18 cellular contexts compared by ENCODE assay signal in genomic region chr1:38083541-38083940, GRCh38. TPM values are rescaled to one million over a fixed set of nuclear protein-coding genes. Genes with fewer than 3 reads are reported as not detected.
DNase-seq lines count a peak whose midpoint lies in the region; ATAC-seq and TF ChIP-seq lines count a peak whose summit lies in the region.
"Had no signal": no experiment of that assay in that cellular context is flagged by ENCODE, and none has a peak within 500 bp of the region (broad histone marks: within the 10 kb centered on the region; RNA-seq: fewer than 3 reads in every experiment).

No MANE protein-coding gene starts in this region.

- H3K27me3 ChIP-seq in GM23248 (replicated peaks; ENCODE audit: insufficient read depth) = peaks cover 17% of the 10 kb centered on the region; the same call in 1 of the 2 replicates
- peaks cover 0 to 31% (median 0%) of the 10 kb centered on the region in 4 donors for H3K27me3 ChIP-seq in esophagus muscularis mucosa

- no peaks in the 10 kb centered on the region for H3F3A ChIP-seq in GM23248 (ENCODE audit: insufficient read depth)

- ATAC-seq in stimulated activated memory B cell treated with anti-CD40 and anti-IgM and Interleukin-4, amounts not matched to agents 10 μg/mL and 1 μg/mL and 100 μg/mL, for 72 hours = no peak
- ATAC-seq: activated CD4-positive, alpha-beta T cell treated with anti-CD3 and anti-CD28 coated beads for 36 hours had no signal

- H3K9me3 ChIP-seq in GM23248 (ENCODE audit: low read depth) (no peaks in the 10 kb centered on the region), esophagus muscularis mucosa (no peaks in the 10 kb centered on the region)

- H3K4me3 Mint-ChIP-seq in glutamatergic neuron (ENCODE audit: unreplicated experiment) = no peak overlapping the region
- no peak overlapping the region for H3K4me3 Mint-ChIP-seq in stimulated activated memory B cell treated with anti-CD40 and anti-IgM and Interleukin-4, amounts not matched to agents 10 μg/mL and 1 μg/mL and 100 μg/mL, for 72 hours
- H3K4me3 Mint-ChIP-seq: activated CD4-positive, alpha-beta T cell treated with anti-CD3 and anti-CD28 coated beads for 36 hours; activated naive CD8-positive, alpha-beta T cell; activated T-helper 1 cell treated with anti-CD3 and anti-CD28 coated beads, Interleukin-12 subunit alpha, Interleukin-12 subunit beta, Interleukin-2, Interleukin-4 antibody, amounts not matched to agents 30 ng/mL and 10 ng/mL and 1 ng/mL, durations not matched to agents 14 hours and 24 hours and 36 hours; B cell had no signal

- DNase-seq in COLO668 (lab: John Stamatoyannopoulos, UW; ENCODE audit: unreplicated experiment) = peak; percentile 75
- peak; percentile 29 for DNase-seq in NCI-H1694 treated with DMSO at 0.1 percent for 48 hours (lab: John Stamatoyannopoulos, UW)
- DNase-seq in NCI-H526 treated with DMSO at 0.1 percent for 48 hours (lab: John Stamatoyannopoulos, UW) = peak; percentile 83
- DNase-seq in glutamatergic neuron = peak; percentile 46
- DNase-seq in GM13976 (ENCODE audit: low spot score) = no peak
- no peak for DNase-seq in GM23248
- DNase-seq in esophagus muscularis mucosa (ENCODE audit: extremely low spot score) = no peak
- DNase-seq: activated CD4-positive, alpha-beta T cell treated with anti-CD3 and anti-CD28 coated beads for 36 hours; effector CD8-positive, alpha-beta T cell; KBM-7; kidney glomerular epithelial cell had no signal

- H3K27ac ChIP-seq in GM23248 (no peak overlapping the region), esophagus muscularis mucosa (replicated peaks in 1 of 4) (no peak overlapping the region)

- H3K36me3 Mint-ChIP-seq in glutamatergic neuron (ENCODE audit: unreplicated experiment) = no peaks in the 10 kb centered on the region
- no peaks in the 10 kb centered on the region for H3K36me3 Mint-ChIP-seq in stimulated activated memory B cell treated with anti-CD40 and anti-IgM and Interleukin-4, amounts not matched to agents 10 μg/mL and 1 μg/mL and 100 μg/mL, for 72 hours

- intact Hi-C loops in esophagus muscularis mucosa (cut with DNase I) = no loop called here

- H4K20me1 ChIP-seq in GM23248 (ENCODE audit: insufficient read depth) = no peaks in the 10 kb centered on the region

- peaks cover 10% of the 10 kb centered on the region for H3K4me1 Mint-ChIP-seq in glutamatergic neuron (ENCODE audit: low read depth, unreplicated experiment)
- no peaks in the 10 kb centered on the region for H3K4me1 Mint-ChIP-seq in stimulated activated memory B cell treated with anti-CD40 and anti-IgM and Interleukin-4, amounts not matched to agents 10 μg/mL and 1 μg/mL and 100 μg/mL, for 72 hours
- H3K4me1 Mint-ChIP-seq: activated CD4-positive, alpha-beta T cell treated with anti-CD3 and anti-CD28 coated beads for 36 hours; B cell had no signal

- no peaks in the 10 kb centered on the region for H3K36me3 ChIP-seq in GM23248 (ENCODE audit: low read depth)
- no peaks in the 10 kb centered on the region for H3K36me3 ChIP-seq in esophagus muscularis mucosa

- no peaks in the 10 kb centered on the region for H3K4me1 ChIP-seq in GM23248 (ENCODE audit: insufficient read depth)
- H3K4me1 ChIP-seq in esophagus muscularis mucosa = no peaks in the 10 kb centered on the region

- H3K79me2 ChIP-seq in GM23248 (ENCODE audit: insufficient read depth) = no peaks in the 10 kb centered on the region

- H3K27ac Mint-ChIP-seq in glutamatergic neuron (ENCODE audit: unreplicated experiment) = no peak overlapping the region
- no peak overlapping the region for H3K27ac Mint-ChIP-seq in stimulated activated memory B cell treated with anti-CD40 and anti-IgM and Interleukin-4, amounts not matched to agents 10 μg/mL and 1 μg/mL and 100 μg/mL, for 72 hours
- H3K27ac Mint-ChIP-seq: activated CD4-positive, alpha-beta T cell treated with anti-CD3 and anti-CD28 coated beads for 36 hours; activated naive CD8-positive, alpha-beta T cell; activated T-helper 1 cell treated with anti-CD3 and anti-CD28 coated beads, Interleukin-12 subunit alpha, Interleukin-12 subunit beta, Interleukin-2, Interleukin-4 antibody, amounts not matched to agents 30 ng/mL and 10 ng/mL and 1 ng/mL, durations not matched to agents 14 hours and 24 hours and 36 hours; B cell had no signal

- H3K9me2 ChIP-seq in GM23248 (ENCODE audit: insufficient read depth) = no peaks in the 10 kb centered on the region

- peaks cover 3% of the 10 kb centered on the region for H3K27me3 Mint-ChIP-seq in glutamatergic neuron (ENCODE audit: unreplicated experiment)
- no peaks in the 10 kb centered on the region for H3K27me3 Mint-ChIP-seq in stimulated activated memory B cell treated with anti-CD40 and anti-IgM and Interleukin-4, amounts not matched to agents 10 μg/mL and 1 μg/mL and 100 μg/mL, for 72 hours

- H2AFZ ChIP-seq in GM23248 = no peak overlapping the region

- 45 to 46% methylated on average over 7 of the region's 7 CpGs for WGBS in GM23248 (ENCODE audit: low coverage in 1 of 2, low lambda C conversion rate in 2 of 2, missing lambda C conversion rate in 2 of 2), 2 experiments
- 67% methylated on average over 6 of the region's 7 CpGs for WGBS in esophagus muscularis mucosa

- H3K9me3 Mint-ChIP-seq in glutamatergic neuron (ENCODE audit: unreplicated experiment) = no peaks in the 10 kb centered on the region
- no peaks in the 10 kb centered on the region for H3K9me3 Mint-ChIP-seq in stimulated activated memory B cell treated with anti-CD40 and anti-IgM and Interleukin-4, amounts not matched to agents 10 μg/mL and 1 μg/mL and 100 μg/mL, for 72 hours
- H3K9me3 Mint-ChIP-seq: activated T-helper 1 cell treated with anti-CD3 and anti-CD28 coated beads, Interleukin-12 subunit alpha, Interleukin-12 subunit beta, Interleukin-2, Interleukin-4 antibody, amounts not matched to agents 30 ng/mL and 10 ng/mL and 1 ng/mL, durations not matched to agents 14 hours and 24 hours and 36 hours had no signal

- TF ChIP-seq POLR2A in esophagus muscularis mucosa (IDR thresholded peaks at IDR 0.05; ENCODE audit: low read depth) = no peak

- no peak for TF ChIP-seq EP300 in esophagus muscularis mucosa (IDR thresholded peaks at IDR 0.05)

- no peak overlapping the region for H3K4me3 ChIP-seq in GM23248
- H3K4me3 ChIP-seq in esophagus muscularis mucosa = no peak overlapping the region

- H3K4me2 ChIP-seq in GM23248 (ENCODE audit: unreplicated experiment) = no peak overlapping the region

- H3K9ac ChIP-seq in GM23248 = no peak overlapping the region

- in situ Hi-C loops in GM13976 (cut with MboI; ENCODE audit: low sequenced_read_pairs, unreplicated experiment) (no loop called here), GM23248 (cut with MboI) (no loop called here)

- no peak for TF ChIP-seq CTCF in glutamatergic neuron (IDR thresholded peaks at IDR 0.05; ENCODE audit: partially characterized antibody, unreplicated experiment)
- no peak for TF ChIP-seq CTCF in GM13976 (IDR thresholded peaks at IDR 0.05; ENCODE audit: borderline replicate concordance, control extremely low read depth, extremely low read depth, insufficient read depth, missing control alignments)
- TF ChIP-seq CTCF in esophagus muscularis mucosa (IDR thresholded peaks at IDR 0.05) = no peak

RNA-seq across cellular contexts. Expression of gene POU3F1, which starts 36.9 kb away (rescaled TPM):
- total RNA-seq in glutamatergic neuron (ENCODE audit: unreplicated experiment) = 9.3 TPM
- not detected in 2 replicates for total RNA-seq in GM23248 (2014; rRNA removed; shearing (Covaris generic))
- not detected in 2 replicates for polyA plus RNA-seq in GM23248 (2016; fragmentation: Nextera tagmentation; extraction: Ambion mirVana)
- 1 to 10 TPM in 1 of 4 donors, under 1 TPM in 2, not detected in 1; 0.29 to 1.3 (median 0.33) TPM for total RNA-seq in esophagus muscularis mucosa
- total RNA-seq: A172, cerebellum, subcutaneous adipose tissue had no signal

Comparison
In these comparisons a context has a peak if more than half of its experiments do, and no peak if none do; other contexts are left out.
1. DNase-seq: peak in COLO668 (single experiment), NCI-H1694 treated with DMSO at 0.1 percent for 48 hours (single experiment), NCI-H526 treated with DMSO at 0.1 percent for 48 hours (single experiment) and glutamatergic neuron (single experiment); none in GM13976 (single experiment), GM23248 (single experiment) and esophagus muscularis mucosa (single experiment).